Comparison of ENCODE assay signal across 9 cellular contexts in genomic region chrX:53481816-53482485, GRCh38. TPM values are rescaled to one million over a fixed set of nuclear protein-coding genes. Genes with fewer than 3 reads are reported as not detected.
DNase-seq lines count a peak whose midpoint lies in the region; ATAC-seq and TF ChIP-seq lines count a peak whose summit lies in the region.
"Had no signal": no experiment of that assay in that cellular context is flagged by ENCODE, and none has a peak within 500 bp of the region (broad histone marks: within the 10 kb centered on the region; RNA-seq: fewer than 3 reads in every experiment).

No MANE protein-coding gene starts in this region.

- DNase-seq in GF-D8 (lab: John Stamatoyannopoulos, UW) (peak; percentile 5), NB4 (ENCODE audit: low read depth) (peak; percentile 77), SKM-1 treated with dmso at 0.1 percent for 144 hours (lab: John Stamatoyannopoulos, UW; ENCODE audit: unreplicated experiment) (peak; percentile 25), amniotic stem cell (lab: John Stamatoyannopoulos, UW) (peak; percentile 53), hepatocyte (ENCODE audit: low spot score) (peak; percentile 63)
- peak; percentile 22 for DNase-seq in stimulated activated CD4-positive, alpha-beta T cell treated with anti-CD3 and anti-CD28 coated beads, Interleukin-12 subunit alpha, Interleukin-12 subunit beta, amount 100 ng/mL, for 4 hours

- H3K4me1 ChIP-seq in hepatocyte (ENCODE audit: insufficient read depth) = no peaks in the 10 kb centered on the region
- H3K4me1 ChIP-seq: breast epithelium had no signal

- H2AFZ ChIP-seq in hepatocyte = no peak overlapping the region

- TF ChIP-seq CTCF in NB4 (IDR thresholded peaks at IDR 0.05; ENCODE audit: low read depth, low read length) (peak; percentile 85), hepatocyte (IDR thresholded peaks at IDR 0.05; ENCODE audit: poor library complexity) (peak; percentile 56)

- no peaks in the 10 kb centered on the region for H3K79me2 ChIP-seq in hepatocyte

- no peaks in the 10 kb centered on the region for H3K9me3 ChIP-seq in hepatocyte (ENCODE audit: low read depth)
- H3K9me3 ChIP-seq: breast epithelium had no signal

- H3K36me3 ChIP-seq in hepatocyte (replicated peaks; ENCODE audit: insufficient read depth, low read depth) = no peaks in the 10 kb centered on the region
- H3K36me3 ChIP-seq: breast epithelium had no signal

- H4K20me1 ChIP-seq in hepatocyte (ENCODE audit: insufficient read depth, poor library complexity, severe bottlenecking) = no peaks in the 10 kb centered on the region

- H3K27ac ChIP-seq in hepatocyte = no peak overlapping the region
- H3K27ac ChIP-seq: breast epithelium had no signal

- H3K4me3 ChIP-seq in NB4 (ENCODE audit: low read depth, low read length) (no peak overlapping the region), hepatocyte (no peak overlapping the region)
- H3K4me3 ChIP-seq: breast epithelium had no signal

- ATAC-seq in HG03571 (IDR thresholded peaks at IDR 0.05; ENCODE audit: unreplicated experiment) (no peak), HG03439 (IDR thresholded peaks at IDR 0.05; ENCODE audit: unreplicated experiment) (no peak)

- 41% methylated on average over 3 of the region's 3 CpGs for WGBS in hepatocyte (ENCODE audit: low lambda C conversion rate, missing lambda C conversion rate)

- no peak for TF ChIP-seq POLR2A in NB4 (IDR thresholded peaks at IDR 0.05; ENCODE audit: extremely low read depth, insufficient read length)

- no peaks in the 10 kb centered on the region for H3K9me2 ChIP-seq in hepatocyte (replicated peaks; ENCODE audit: insufficient read depth)

- H3K4me2 ChIP-seq in hepatocyte = no peak overlapping the region

- no peaks in the 10 kb centered on the region for H3K27me3 ChIP-seq in hepatocyte

RNA-seq across cellular contexts. Expression of gene HSD17B10, which starts 47.8 kb away (rescaled TPM):
- total RNA-seq in hepatocyte = 66.1 and 70.8 TPM in 2 replicates
- 95.9 and 98.0 TPM in 2 replicates for polyA plus RNA-seq in hepatocyte

RNA-seq across cellular contexts. Expression of gene RIBC1, which starts 59.3 kb away (rescaled TPM):
- total RNA-seq in hepatocyte = 0.24 and 1.1 TPM in 2 replicates
- 0.86 and 1.2 TPM in 2 replicates for polyA plus RNA-seq in hepatocyte

RNA-seq across cellular contexts. Expression of gene SMC1A, which starts 59.5 kb away (rescaled TPM):
- 14.0 and 15.3 TPM in 2 replicates for total RNA-seq in hepatocyte
- polyA plus RNA-seq in hepatocyte = 17.3 and 24.7 TPM in 2 replicates

Comparison
In these comparisons a context has a peak if more than half of its experiments do, and no peak if none do; other contexts are left out.
1. DNase-seq: peak in every context shown above with its lines; median percentile 77 in NB4; 63 in hepatocyte; 53 in amniotic stem cell; 25 in SKM-1 treated with dmso at 0.1 percent for 144 hours; 22 in stimulated activated CD4-positive, alpha-beta T cell treated with anti-CD3 and anti-CD28 coated beads, Interleukin-12 subunit alpha, Interleukin-12 subunit beta, amount 100 ng/mL, for 4 hours; 5 in GF-D8.